Comparison of ENCODE assay signal across 21 cellular contexts in the genomic region with DNA sequence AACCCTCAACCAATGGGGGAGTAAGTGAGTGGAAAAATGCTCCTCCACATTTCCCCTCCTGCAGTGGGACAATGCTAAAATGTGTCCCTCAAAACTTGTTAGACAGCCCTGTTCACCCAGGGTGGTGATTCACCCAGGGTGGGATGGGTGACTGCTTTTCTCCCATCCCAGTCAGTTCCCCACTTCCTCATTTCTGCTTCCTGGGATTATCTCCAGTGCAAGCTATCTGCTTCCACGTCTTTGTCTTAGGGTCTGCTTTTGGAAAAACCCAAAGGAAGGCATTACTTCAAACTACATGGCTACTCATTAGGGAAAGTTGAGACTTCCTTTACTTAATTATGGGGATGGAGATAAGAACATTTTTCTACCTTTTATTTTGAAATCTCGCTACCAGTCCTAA. TPM values are rescaled to one million over a fixed set of nuclear protein-coding genes. Genes with fewer than 3 reads are reported as not detected.
A peak's percentile ranks its signal among the peaks of the same experiment; 100 is the strongest.
DNase-seq lines count a peak whose midpoint lies in the region; ATAC-seq, FAIRE-seq and TF ChIP-seq lines count a peak whose summit lies in the region.
"Had no signal": no experiment of that assay in that cellular context is flagged by ENCODE, and none has a peak within 500 bp of the region (broad histone marks: within the 10 kb centered on the region; RNA-seq: fewer than 3 reads in every experiment).

No MANE protein-coding gene starts in this region.

- BruUV-seq in K562 (replicated peaks; lab: Mats Ljungman, UMichigan), result no TSS peak

- DNase-seq in MV-4-11 (lab: John Stamatoyannopoulos, UW), result peak; percentile 49
- DNase-seq in K562 (ENCODE audit: extremely low read depth in 1 of 4, low spot score in 3 of 4), result no peak
- DNase-seq in epithelial cell of esophagus (ENCODE audit: low read depth), result peak; percentile 24
- no peak for DNase-seq in mesendoderm
- no peak for DNase-seq in right atrium auricular region (ENCODE audit: low spot score)
- no peak for DNase-seq in WERI-Rb-1
- no peak for DNase-seq in GM10248 (ENCODE audit: extremely low spot score)
- no peak for DNase-seq in NOMO-1 (lab: John Stamatoyannopoulos, UW; ENCODE audit: unreplicated experiment in 2 of 2)
- DNase-seq: C1 segment of cervical spinal cord; Calu3; CD4-positive, alpha-beta memory T cell; COR-L47; DMS153; DND-41; H7; HCEC 1CT had no signal

- H3K4me2 ChIP-seq in K562 (ENCODE audit: insufficient read depth, low read length), result no peak overlapping the region
- H3K4me2 ChIP-seq in mesendoderm (ENCODE audit: low read length), result no peak overlapping the region

- no peak overlapping the region for H2AFZ ChIP-seq in K562 (ENCODE audit: low read depth, low read length)

- H2BK5ac ChIP-seq in mesendoderm (ENCODE audit: low read length), result no peak overlapping the region

- TF ChIP-seq POLR2A in K562 (conservative IDR thresholded peaks at IDR 0.05), result no peak

- CTCF ChIA-PET in K562 (lab: Yijun Ruan, JAX; ENCODE audit: low intra/inter-chr PET ratio), result no interaction called here
- CTCF ChIA-PET in GM10248 (lab: Yijun Ruan, JAX), result no interaction called here

- H4K8ac ChIP-seq in mesendoderm (ENCODE audit: low read depth, low read length), result no peak overlapping the region

- no peaks in the 10 kb centered on the region for H3K79me1 ChIP-seq in mesendoderm (ENCODE audit: low read length)

- H3K4me1 ChIP-seq in K562 (replicated peaks in 1 of 2; ENCODE audit: control insufficient read depth in 2 of 2, insufficient read depth in 2 of 2, low read length in 2 of 2) (no peaks in the 10 kb centered on the region; a peak in 1 of 5 replicates), mesendoderm (ENCODE audit: control insufficient read depth, low read depth, low read length) (peaks cover 2% of the 10 kb centered on the region), right atrium auricular region (no peaks in the 10 kb centered on the region)

- H3K4ac ChIP-seq in mesendoderm (ENCODE audit: low read depth, low read length), result no peak overlapping the region

- no peak overlapping the region for H2AK5ac ChIP-seq in mesendoderm (ENCODE audit: low read length)

- no peak overlapping the region for H3K4me3 ChIP-seq in K562
- no peak overlapping the region for H3K4me3 ChIP-seq in epithelial cell of esophagus (ENCODE audit: low read length)
- no peak overlapping the region for H3K4me3 ChIP-seq in mesendoderm (ENCODE audit: low read length)
- H3K4me3 ChIP-seq in right atrium auricular region, result no peak overlapping the region
- H3K4me3 ChIP-seq in WERI-Rb-1 (ENCODE audit: low read depth, low read length), result no peak overlapping the region
- H3K4me3 ChIP-seq: GM12878 had no signal

- peak overlapping the region; percentile 14 for H2BK15ac ChIP-seq in mesendoderm (replicated peaks; ENCODE audit: low read depth)

- no peak for TF ChIP-seq RAD21 in K562 (CRISPR knock-in tag; conservative IDR thresholded peaks at IDR 0.05 in 1 of 2, IDR thresholded peaks at IDR 0.05 in 1 of 2)

- H3K36me3 ChIP-seq in K562 (ENCODE audit: control insufficient read depth, insufficient read depth, low read length), result no peaks in the 10 kb centered on the region
- H3K36me3 ChIP-seq in mesendoderm (ENCODE audit: control insufficient read depth, insufficient read depth, low read length), result no peaks in the 10 kb centered on the region
- no peaks in the 10 kb centered on the region for H3K36me3 ChIP-seq in right atrium auricular region
- H3K36me3 ChIP-seq in WERI-Rb-1, result no peaks in the 10 kb centered on the region

- no peak overlapping the region for H4K5ac ChIP-seq in mesendoderm (ENCODE audit: low read length)

- H3K79me2 ChIP-seq in K562 (ENCODE audit: control insufficient read depth, insufficient read depth, low read length) (no peaks in the 10 kb centered on the region), mesendoderm (ENCODE audit: control insufficient read depth, insufficient read depth, low read length) (no peaks in the 10 kb centered on the region)

- H3K9ac ChIP-seq in K562 (ENCODE audit: insufficient read depth in 1 of 2, low read depth in 2 of 2, low read length in 2 of 2), result no peak overlapping the region
- no peak overlapping the region for H3K9ac ChIP-seq in mesendoderm (ENCODE audit: low read length)

- ATAC-seq in K562, result no peak
- ATAC-seq: GM12878 had no signal

- FAIRE-seq in K562 (lab: Jason Lieb, UNC), result no peak
- FAIRE-seq: G401.6, GM12878, H1 had no signal

- in situ Hi-C loops in K562 (cut with MboI), result no loop called here

- no peak overlapping the region for H3K56ac ChIP-seq in mesendoderm (ENCODE audit: low read length)

- TF ChIP-seq CTCF in K562 (IDR thresholded peaks at IDR 0.05 in 2 of 3, conservative IDR thresholded peaks at IDR 0.05 in 1 of 3; ENCODE audit: insufficient read depth in 2 of 3, low read depth in 1 of 3, low read length in 3 of 3), result no peak
- TF ChIP-seq CTCF in epithelial cell of esophagus (IDR thresholded peaks at IDR 0.05; ENCODE audit: insufficient read depth, low read depth, low read length, missing control alignments), result no peak
- no peak for TF ChIP-seq CTCF in right atrium auricular region (IDR thresholded peaks at IDR 0.05)
- no peak for TF ChIP-seq CTCF in WERI-Rb-1 (IDR thresholded peaks at IDR 0.05; ENCODE audit: low read depth, low read length)
- no peak for TF ChIP-seq CTCF in GM10248 (IDR thresholded peaks at IDR 0.05; ENCODE audit: control extremely low read depth, extremely low read depth, low read depth, missing control alignments)

- no peaks in the 10 kb centered on the region for H3K9me3 ChIP-seq in K562 (replicated peaks; ENCODE audit: control insufficient read depth, insufficient read depth, low read depth, low read length)
- no peaks in the 10 kb centered on the region for H3K9me3 ChIP-seq in right atrium auricular region
- no peaks in the 10 kb centered on the region for H3K9me3 ChIP-seq in WERI-Rb-1 (ENCODE audit: severe bottlenecking)

- peaks cover 7 to 8% of the 10 kb centered on the region in 2 experiments; a peak in 3 of 5 replicates for H3K27me3 ChIP-seq in K562 (ENCODE audit: control insufficient read depth in 2 of 2, insufficient read depth in 2 of 2, low read length in 2 of 2)
- H3K27me3 ChIP-seq in mesendoderm (ENCODE audit: insufficient read depth, low read length, poor library complexity), result no peaks in the 10 kb centered on the region
- H3K27me3 ChIP-seq in right atrium auricular region, result no peaks in the 10 kb centered on the region
- peaks cover 2% of the 10 kb centered on the region for H3K27me3 ChIP-seq in WERI-Rb-1 (ENCODE audit: insufficient read depth, low read depth, severe bottlenecking)

- H3K9me1 ChIP-seq in K562 (ENCODE audit: control insufficient read depth, insufficient read depth, low read length), result no peaks in the 10 kb centered on the region

- TF ChIP-seq EP300 in K562 (IDR thresholded peaks at IDR 0.05; ENCODE audit: low read length), result no peak

- H3K18ac ChIP-seq in mesendoderm (ENCODE audit: low read length), result no peak overlapping the region

- H3K27ac ChIP-seq in K562 (ENCODE audit: extremely low read depth, low read depth, low read length) (no peak overlapping the region), mesendoderm (ENCODE audit: low read depth, low read length) (no peak overlapping the region), right atrium auricular region (no peak overlapping the region), WERI-Rb-1 (no peak overlapping the region)

- intact Hi-C loops in K562 (cut with micrococcal nuclease), result no loop called here

- 2% methylated on average over 2 of the region's 2 CpGs for WGBS in K562 (ENCODE audit: insufficient coverage, low coverage, missing lambda C conversion rate)
- WGBS in mesendoderm (ENCODE audit: extremely low coverage, insufficient coverage, low lambda C conversion rate), result no CpG with 5 or more reads among the region's 2 CpGs

- H3K23ac ChIP-seq in mesendoderm (ENCODE audit: low read length), result no peak overlapping the region

- no peak overlapping the region for H2BK120ac ChIP-seq in mesendoderm (ENCODE audit: low read depth, low read length)

- no peaks in the 10 kb centered on the region for H4K20me1 ChIP-seq in K562 (replicated peaks; ENCODE audit: control insufficient read depth, insufficient read depth, low read length)

- POLR2A ChIA-PET in K562 (lab: Yijun Ruan, JAX), result no interaction called here
- POLR2A ChIA-PET in GM10248 (lab: Yijun Ruan, JAX), result no interaction called here

TF ChIP-seq in K562, 482 proteins besides CTCF, POLR2A, EP300 and RAD21:
- TF ChIP-seq TARDBP (IDR thresholded peaks at IDR 0.05) (no peak), SPI1 (IDR thresholded peaks at IDR 0.05; ENCODE audit: borderline replicate concordance, low read depth, low read length) (peak; percentile 90)

RNA-seq across cellular contexts. Expression of gene ETNPPL, which starts 45.5 kb away (rescaled TPM):
- not detected in 2 replicates for total RNA-seq in K562 (2011; cell fraction: chromatin; rRNA removed; ENCODE audit: low replicate concordance)
- total RNA-seq in K562 (2011; cell fraction: nucleolus; rRNA removed), result not detected in 2 replicates
- not detected in 2 replicates for total RNA-seq in K562 (2011; cell fraction: nucleoplasm; rRNA removed)
- total RNA-seq in K562 (2014; rRNA removed), result 0.14 TPM in 1 of 2 replicates, not detected in the other
- total RNA-seq in K562 (2014; rRNA removed; fragmentation: Illumina TruSeq; extraction: Trizol), result not detected in 2 replicates
- total RNA-seq in K562 (2015; rRNA removed; fragmentation: Illumina TruSeq; extraction: Trizol), result not detected in 2 replicates
- not detected in 2 replicates for total RNA-seq in K562 (2021)
- not detected in 2 replicates for polyA plus RNA-seq in K562 (2011; rRNA removed)
- not detected in 2 replicates for polyA plus RNA-seq in K562 (2011; cell fraction: cytosol; rRNA removed)
- polyA plus RNA-seq in K562 (2011; cell fraction: nucleus; rRNA removed), result not detected in 2 replicates
- polyA plus RNA-seq in K562 (2012), result not detected in 2 replicates
- polyA plus RNA-seq in K562 (2014; fragmentation: Illumina TruSeq; extraction: Trizol), result not detected in 2 replicates
- polyA plus RNA-seq in K562 (2014; fragmentation: Nextera tagmentation; extraction: Ambion mirVana), result under 1 TPM in 1 of 2 experiments, not detected in 1; 0.06 TPM
- polyA plus RNA-seq in K562 (2014; rRNA removed), result not detected in 2 replicates
- not detected in 2 replicates for polyA minus RNA-seq in K562 (2011; rRNA and poly(A)+ RNA removed)
- polyA minus RNA-seq in K562 (2011; cell fraction: cytosol; rRNA and poly(A)+ RNA removed), result not detected in 2 replicates
- polyA minus RNA-seq in K562 (2011; cell fraction: nucleus; rRNA and poly(A)+ RNA removed), result not detected in 2 replicates
- polyA plus RNA-seq in mesendoderm (2013, experiment 1 of 2), result 1.5 TPM
- polyA plus RNA-seq in mesendoderm (2013, experiment 2 of 2), result 2.1 TPM
- total RNA-seq in right atrium auricular region, result 1 to 10 TPM in 1 of 2 donors, under 1 TPM in 1; 0.75 to 5.7 TPM
- total RNA-seq: A172; CD4-positive, alpha-beta memory T cell; GM12878 had no signal
- polyA plus RNA-seq: BJ; CD4-positive, alpha-beta memory T cell; GM12878 had no signal

Comparison
In these comparisons a context has a peak if more than half of its experiments do, and no peak if none do; other contexts are left out.
1. DNase-seq: peak in MV-4-11 (single experiment) and epithelial cell of esophagus (single experiment); none in K562 (0 of 4), mesendoderm (single experiment), right atrium auricular region (single experiment), WERI-Rb-1 (single experiment), GM10248 (single experiment) and NOMO-1 (0 of 2).